Comparison of ENCODE assay signal across 19 cellular contexts in genomic region chr15:81843226-81843625, GRCh38.
DNase-seq lines count a peak whose midpoint lies in the region; ATAC-seq and TF ChIP-seq lines count a peak whose summit lies in the region.
"Had no signal": no experiment of that assay in that cellular context is flagged by ENCODE, and none has a peak within 500 bp of the region (broad histone marks: within the 10 kb centered on the region; RNA-seq: fewer than 3 reads in every experiment).

No MANE protein-coding gene starts in this region.

- H3K4me3 Mint-ChIP-seq in HFFc6 = no peak overlapping the region
- H3K4me3 Mint-ChIP-seq: activated T-helper 1 cell treated with anti-CD3 and anti-CD28 coated beads, Interleukin-12 subunit alpha, Interleukin-12 subunit beta, Interleukin-2, Interleukin-4 antibody, amounts not matched to agents 30 ng/mL and 10 ng/mL and 1 ng/mL, durations not matched to agents 14 hours and 24 hours and 36 hours had no signal

- peaks cover 2% of the 10 kb centered on the region; the same call in 1 of the 2 replicates for H3K27me3 Mint-ChIP-seq in HFFc6 (ENCODE audit: insufficient read depth)

- no peaks in the 10 kb centered on the region; the same call in 1 of the 2 replicates for H3K9me3 Mint-ChIP-seq in HFFc6
- H3K9me3 Mint-ChIP-seq: activated T-helper 1 cell treated with anti-CD3 and anti-CD28 coated beads, Interleukin-12 subunit alpha, Interleukin-12 subunit beta, Interleukin-2, Interleukin-4 antibody, amounts not matched to agents 30 ng/mL and 10 ng/mL and 1 ng/mL, durations not matched to agents 14 hours and 24 hours and 36 hours; naive B cell had no signal

- TF ChIP-seq CTCF in HFFc6 (IDR thresholded peaks at IDR 0.05) = no peak

- no peak overlapping the region for H3K27ac Mint-ChIP-seq in HFFc6
- H3K27ac Mint-ChIP-seq: activated T-helper 1 cell treated with anti-CD3 and anti-CD28 coated beads, Interleukin-12 subunit alpha, Interleukin-12 subunit beta, Interleukin-2, Interleukin-4 antibody, amounts not matched to agents 30 ng/mL and 10 ng/mL and 1 ng/mL, durations not matched to agents 14 hours and 24 hours and 36 hours had no signal

- no peaks in the 10 kb centered on the region for H3K4me1 Mint-ChIP-seq in HFFc6 (ENCODE audit: low read depth)

- H3K27ac ChIP-seq in caudate nucleus (ENCODE audit: low read depth, low read length) = no peak overlapping the region
- H3K27ac ChIP-seq: colonic mucosa, KMS-11, left ventricle myocardium inferior had no signal

- H3K36me3 Mint-ChIP-seq in HFFc6 (ENCODE audit: low read depth) = no peaks in the 10 kb centered on the region
- H3K36me3 Mint-ChIP-seq: naive B cell had no signal

- ATAC-seq in GM18498 (IDR thresholded peaks at IDR 0.05; ENCODE audit: unreplicated experiment) = peak; percentile 87
- peak; percentile 66 for ATAC-seq in GM19463 (IDR thresholded peaks at IDR 0.05; ENCODE audit: unreplicated experiment)
- peak; percentile 75 for ATAC-seq in HG02884 (IDR thresholded peaks at IDR 0.05; ENCODE audit: unreplicated experiment)
- ATAC-seq in HG03571 (IDR thresholded peaks at IDR 0.05; ENCODE audit: unreplicated experiment) = peak; percentile 66
- ATAC-seq: esophagus mucosa had no signal

- no peak for DNase-seq in AG08396 (ENCODE audit: low spot score)
- no peak for DNase-seq in HFFc6
- no peak for DNase-seq in SIG-M5 (lab: John Stamatoyannopoulos, UW)
- no peak for DNase-seq in caudate nucleus (lab: John Stamatoyannopoulos, UW)
- DNase-seq: activated CD4-positive, alpha-beta T cell treated with anti-CD3 and anti-CD28 coated beads, Interleukin-2, amount 50 U/mL, for 48 hours; amygdala; colonic mucosa; hippocampal formation; left ventricle myocardium inferior; naive B cell; NCI-H1930; trophoblast cell had no signal
